ENCODE assay signal across 20 cellular contexts in genomic region chr2:236367791-236368289, GRCh38.
"Had no signal": no experiment of that assay in that cellular context is flagged by ENCODE, and none has a peak within 500 bp of the region (broad histone marks: within the 10 kb centered on the region; RNA-seq: fewer than 3 reads in every experiment).

No MANE protein-coding gene starts in this region.

- H2AFZ ChIP-seq: neural progenitor cell had no signal

- H3K9me3 ChIP-seq: adrenal gland, breast epithelium, esophagus squamous epithelium, heart right ventricle, left lung, prostate gland, stomach had no signal

- H3K27ac Mint-ChIP-seq: activated CD4-positive, alpha-beta memory T cell treated with anti-CD3 and anti-CD28 coated beads, Interleukin-2, amount 10 ng/mL, durations not matched to agents 7 days and 5 days; activated CD8-positive, alpha-beta memory T cell treated with anti-CD3 and anti-CD28 coated beads, Interleukin-2, amount 10 ng/mL, durations not matched to agents 7 days and 5 days; activated naive CD4-positive, alpha-beta T cell treated with anti-CD3 and anti-CD28 coated beads, Interleukin-2, amount 10 ng/mL, durations not matched to agents 7 days and 5 days; type B pancreatic cell had no signal

- H3K36me3 Mint-ChIP-seq: activated CD8-positive, alpha-beta memory T cell treated with anti-CD3 and anti-CD28 coated beads, Interleukin-2, amount 10 ng/mL, durations not matched to agents 7 days and 5 days; neural progenitor cell; type B pancreatic cell had no signal

- DNase-seq: activated CD4-positive, alpha-beta memory T cell treated with anti-CD3 and anti-CD28 coated beads, Interleukin-2, amount 10 ng/mL, durations not matched to agents 7 days and 5 days; activated CD8-positive, alpha-beta memory T cell treated with anti-CD3 and anti-CD28 coated beads, Interleukin-2, amount 10 ng/mL, durations not matched to agents 7 days and 5 days; activated naive CD4-positive, alpha-beta T cell treated with anti-CD3 and anti-CD28 coated beads, Interleukin-2, amount 10 ng/mL, durations not matched to agents 7 days and 5 days; adrenal gland; cerebellar nuclear complex; effector CD4-positive, alpha-beta T cell; esophagus squamous epithelium; heart right ventricle; mammary epithelial cell; midbrain; right cardiac atrium; stimulated activated CD4-positive, alpha-beta T cell treated with anti-CD3 and anti-CD28 coated beads, Interleukin-2, amount 100 ng/mL, for 24 hours; stomach; T-helper 2 cell; WERI-Rb-1 had no signal

- H3K4me2 ChIP-seq: neural progenitor cell had no signal

- H3K9me3 Mint-ChIP-seq: activated CD4-positive, alpha-beta memory T cell treated with anti-CD3 and anti-CD28 coated beads, Interleukin-2, amount 10 ng/mL, durations not matched to agents 7 days and 5 days; activated naive CD4-positive, alpha-beta T cell treated with anti-CD3 and anti-CD28 coated beads, Interleukin-2, amount 10 ng/mL, durations not matched to agents 7 days and 5 days; neural progenitor cell; type B pancreatic cell had no signal

- H3K27me3 ChIP-seq: breast epithelium, neural progenitor cell had no signal

- H3K4me1 ChIP-seq: adrenal gland, esophagus squamous epithelium, left lung, prostate gland had no signal

- H3K9ac ChIP-seq: neural progenitor cell had no signal

- ATAC-seq: activated CD8-positive, alpha-beta memory T cell treated with anti-CD3 and anti-CD28 coated beads, Interleukin-2, amount 10 ng/mL, durations not matched to agents 7 days and 5 days; heart right ventricle; left lung; right cardiac atrium had no signal

- H3K4me3 Mint-ChIP-seq: activated CD4-positive, alpha-beta memory T cell treated with anti-CD3 and anti-CD28 coated beads, Interleukin-2, amount 10 ng/mL, durations not matched to agents 7 days and 5 days; activated CD8-positive, alpha-beta memory T cell treated with anti-CD3 and anti-CD28 coated beads, Interleukin-2, amount 10 ng/mL, durations not matched to agents 7 days and 5 days; activated naive CD4-positive, alpha-beta T cell treated with anti-CD3 and anti-CD28 coated beads, Interleukin-2, amount 10 ng/mL, durations not matched to agents 7 days and 5 days; neural progenitor cell; type B pancreatic cell had no signal

- H3K27ac ChIP-seq: adrenal gland, breast epithelium, esophagus squamous epithelium, heart right ventricle, left lung, neural progenitor cell, prostate gland, WERI-Rb-1 had no signal
